In genomic region chr17:35083071-35083470, GRCh38 we compare ENCODE assay signal across 18 cellular contexts. TPM values are rescaled to one million over a fixed set of nuclear protein-coding genes. Genes with fewer than 3 reads are reported as not detected.
A peak's percentile ranks its signal among the peaks of the same experiment; 100 is the strongest.
DNase-seq lines count a peak whose midpoint lies in the region; ATAC-seq and TF ChIP-seq lines count a peak whose summit lies in the region.
"Had no signal": no experiment of that assay in that cellular context is flagged by ENCODE, and none has a peak within 500 bp of the region (broad histone marks: within the 10 kb centered on the region; RNA-seq: fewer than 3 reads in every experiment).

No MANE protein-coding gene starts in this region.

- H3K79me2 ChIP-seq in HCT116 (ENCODE audit: insufficient read depth, low read length) = peaks cover 84% of the 10 kb centered on the region

- no peaks in the 10 kb centered on the region for H3K27me3 Mint-ChIP-seq in CD4-positive, alpha-beta memory T cell
- no peaks in the 10 kb centered on the region for H3K27me3 Mint-ChIP-seq in activated T-helper 1 cell treated with anti-CD3 and anti-CD28 coated beads, Interleukin-12 subunit alpha, Interleukin-12 subunit beta, Interleukin-2, Interleukin-4 antibody, amounts not matched to agents 30 ng/mL and 10 ng/mL and 1 ng/mL, durations not matched to agents 14 hours and 24 hours and 36 hours (ENCODE audit: insufficient read depth)
- H3K27me3 Mint-ChIP-seq: activated CD4-positive, alpha-beta T cell treated with anti-CD3 and anti-CD28 coated beads, Interleukin-2, amount 10 ng/mL, durations not matched to agents 7 days and 5 days; activated naive CD4-positive, alpha-beta T cell treated with anti-CD3 and anti-CD28 coated beads, Interleukin-2, amount 10 ng/mL, durations not matched to agents 7 days and 5 days had no signal

- no peak overlapping the region for H2BK12ac ChIP-seq in mesenchymal stem cell (ENCODE audit: low read length in 2 of 2)

- peaks cover 53 to 83% (median 75%) of the 10 kb centered on the region in 4 donors for H3K4me1 Mint-ChIP-seq in CD4-positive, alpha-beta memory T cell
- peaks cover 85% of the 10 kb centered on the region for H3K4me1 Mint-ChIP-seq in activated T-helper 1 cell treated with anti-CD3 and anti-CD28 coated beads, Interleukin-12 subunit alpha, Interleukin-12 subunit beta, Interleukin-2, Interleukin-4 antibody, amounts not matched to agents 30 ng/mL and 10 ng/mL and 1 ng/mL, durations not matched to agents 14 hours and 24 hours and 36 hours (ENCODE audit: low read depth)

- DNase-seq in CD4-positive, alpha-beta memory T cell = no peak
- DNase-seq in HCT116 (ENCODE audit: low read depth, low spot score) (no peak), mesenchymal stem cell (no peak), activated gamma-delta T cell treated with Interleukin-2 at 50 U/mL for 16 hours (no peak)
- no peak for DNase-seq in activated T-helper 1 cell treated with anti-CD3 and anti-CD28 coated beads, Interleukin-12 subunit alpha, Interleukin-12 subunit beta, Interleukin-2, Interleukin-4 antibody, amounts not matched to agents 30 ng/mL and 10 ng/mL and 1 ng/mL, durations not matched to agents 14 hours and 24 hours and 36 hours (ENCODE audit: low spot score)
- DNase-seq: activated CD4-positive, alpha-beta T cell treated with anti-CD3 and anti-CD28 coated beads, Interleukin-2, amount 10 ng/mL, durations not matched to agents 7 days and 5 days; activated naive CD4-positive, alpha-beta T cell treated with anti-CD3 and anti-CD28 coated beads, Interleukin-2, amount 10 ng/mL, durations not matched to agents 7 days and 5 days; NCI-H524 treated with DMSO at 0.1 percent for 48 hours; posterior cingulate gyrus had no signal

- H3K9me3 ChIP-seq in CD4-positive, alpha-beta memory T cell (ENCODE audit: control insufficient read depth in 1 of 2, low read length in 2 of 2) = no peaks in the 10 kb centered on the region
- H3K9me3 ChIP-seq in HCT116 (ENCODE audit: control insufficient read depth in 1 of 2, insufficient read depth in 1 of 2, low read depth in 1 of 2, low read length in 2 of 2) = no peaks in the 10 kb centered on the region
- no peaks in the 10 kb centered on the region for H3K9me3 ChIP-seq in mesenchymal stem cell (ENCODE audit: control insufficient read depth, low read length)
- H3K9me3 ChIP-seq: BLaER1 had no signal

- intact Hi-C loops in CD4-positive, alpha-beta memory T cell (cut with micrococcal nuclease) = no loop called here
- intact Hi-C loops in HCT116 (cut with micrococcal nuclease) = no loop called here
- intact Hi-C loops in activated T-helper 1 cell treated with anti-CD3 and anti-CD28 coated beads, Interleukin-12 subunit alpha, Interleukin-12 subunit beta, Interleukin-2, Interleukin-4 antibody, amounts not matched to agents 30 ng/mL and 10 ng/mL and 1 ng/mL, durations not matched to agents 14 hours and 24 hours and 36 hours (cut with micrococcal nuclease) = no loop called here

- H3K27me3 ChIP-seq in CD4-positive, alpha-beta memory T cell (ENCODE audit: insufficient read depth, low read length) = no peaks in the 10 kb centered on the region
- H3K27me3 ChIP-seq in HCT116 (ENCODE audit: insufficient read depth, low read length) = no peaks in the 10 kb centered on the region
- H3K27me3 ChIP-seq in mesenchymal stem cell (ENCODE audit: control insufficient read depth in 1 of 2, insufficient read depth in 1 of 2, low read length in 2 of 2) = no peaks in the 10 kb centered on the region
- H3K27me3 ChIP-seq: BLaER1 had no signal

- H3K4me1 ChIP-seq in CD4-positive, alpha-beta memory T cell (ENCODE audit: insufficient read depth, low read length) = peaks cover 81% of the 10 kb centered on the region
- H3K4me1 ChIP-seq in HCT116 (ENCODE audit: control insufficient read depth in 1 of 2, insufficient read depth in 2 of 2, low read length in 2 of 2) = peaks cover 67 to 89% of the 10 kb centered on the region in 2 experiments
- H3K4me1 ChIP-seq in mesenchymal stem cell (ENCODE audit: control insufficient read depth, insufficient read depth, low read depth, low read length) = peaks cover 15% of the 10 kb centered on the region

- peak overlapping the region; percentile 61 to 98 (median 82) for H3K27ac Mint-ChIP-seq in CD4-positive, alpha-beta memory T cell
- H3K27ac Mint-ChIP-seq in activated T-helper 1 cell treated with anti-CD3 and anti-CD28 coated beads, Interleukin-12 subunit alpha, Interleukin-12 subunit beta, Interleukin-2, Interleukin-4 antibody, amounts not matched to agents 30 ng/mL and 10 ng/mL and 1 ng/mL, durations not matched to agents 14 hours and 24 hours and 36 hours = peak overlapping the region; percentile 67
- H3K27ac Mint-ChIP-seq: activated naive CD4-positive, alpha-beta T cell treated with anti-CD3 and anti-CD28 coated beads, Interleukin-2, amount 10 ng/mL, durations not matched to agents 7 days and 5 days; T-helper 2 cell treated with Interferon-gamma antibody and Interleukin-4, amounts not matched to agents 5 μg/mL and 100 μg/mL, for 36 hours had no signal

- H2AFZ ChIP-seq in HCT116 (ENCODE audit: low read depth, low read length, poor library complexity, severe bottlenecking) (no peak overlapping the region), mesenchymal stem cell (ENCODE audit: low read depth, low read length) (no peak overlapping the region)

- TF ChIP-seq POLR2A in HCT116 (IDR thresholded peaks at IDR 0.05; ENCODE audit: borderline replicate concordance, extremely low read depth, insufficient read depth, insufficient read length) = no peak

- ATAC-seq in HCT116 (no peak), HG02610 (IDR thresholded peaks at IDR 0.05; ENCODE audit: unreplicated experiment) (no peak), GM21528 (IDR thresholded peaks at IDR 0.05; ENCODE audit: low FRiP score, unreplicated experiment) (no peak)

- CTCF ChIA-PET in CD4-positive, alpha-beta memory T cell (lab: Charles Lee; ENCODE audit: partially characterized antibody) = interaction anchor here (0.8 to 1.5 kb wide), 7 partner anchors 10 to 102 kb away, joined by 3 to 12 read pairs (median 3); partner anchors contain the start of gene RFFL
- CTCF ChIA-PET in HCT116 (lab: Charles Lee) = no interaction called here

- no peak overlapping the region for H2AK5ac ChIP-seq in mesenchymal stem cell (ENCODE audit: low read length, severe bottlenecking)

- no peak overlapping the region for H3K4me3 ChIP-seq in CD4-positive, alpha-beta memory T cell (ENCODE audit: low read length in 2 of 2)
- H3K4me3 ChIP-seq in HCT116 (replicated peaks in 1 of 2; ENCODE audit: low read depth in 1 of 2, low read length in 2 of 2) = no peak overlapping the region
- H3K4me3 ChIP-seq in mesenchymal stem cell (ENCODE audit: insufficient read depth in 1 of 2, low read depth in 1 of 2, low read length in 2 of 2) = no peak overlapping the region
- H3K4me3 ChIP-seq: BLaER1 had no signal

- H3K4me3 Mint-ChIP-seq in CD4-positive, alpha-beta memory T cell = peak overlapping the region in 5 of 8 donors; percentile 2 to 75 (median 43)
- H3K4me3 Mint-ChIP-seq in activated T-helper 1 cell treated with anti-CD3 and anti-CD28 coated beads, Interleukin-12 subunit alpha, Interleukin-12 subunit beta, Interleukin-2, Interleukin-4 antibody, amounts not matched to agents 30 ng/mL and 10 ng/mL and 1 ng/mL, durations not matched to agents 14 hours and 24 hours and 36 hours = peak overlapping the region; percentile 32
- H3K4me3 Mint-ChIP-seq: activated CD4-positive, alpha-beta T cell treated with anti-CD3 and anti-CD28 coated beads, Interleukin-2, amount 10 ng/mL, durations not matched to agents 7 days and 5 days; activated naive CD4-positive, alpha-beta T cell treated with anti-CD3 and anti-CD28 coated beads, Interleukin-2, amount 10 ng/mL, durations not matched to agents 7 days and 5 days had no signal

- no peaks in the 10 kb centered on the region for H3K9me3 Mint-ChIP-seq in CD4-positive, alpha-beta memory T cell
- H3K9me3 Mint-ChIP-seq in activated T-helper 1 cell treated with anti-CD3 and anti-CD28 coated beads, Interleukin-12 subunit alpha, Interleukin-12 subunit beta, Interleukin-2, Interleukin-4 antibody, amounts not matched to agents 30 ng/mL and 10 ng/mL and 1 ng/mL, durations not matched to agents 14 hours and 24 hours and 36 hours = no peaks in the 10 kb centered on the region
- H3K9me3 Mint-ChIP-seq: activated CD4-positive, alpha-beta T cell treated with anti-CD3 and anti-CD28 coated beads, Interleukin-2, amount 10 ng/mL, durations not matched to agents 7 days and 5 days; activated naive CD4-positive, alpha-beta T cell treated with anti-CD3 and anti-CD28 coated beads, Interleukin-2, amount 10 ng/mL, durations not matched to agents 7 days and 5 days; T-helper 2 cell treated with Interferon-gamma antibody and Interleukin-4, amounts not matched to agents 5 μg/mL and 100 μg/mL, for 36 hours had no signal

- H3K36me3 ChIP-seq in CD4-positive, alpha-beta memory T cell (ENCODE audit: insufficient read depth, low read length) = no peaks in the 10 kb centered on the region
- H3K36me3 ChIP-seq in HCT116 (ENCODE audit: control insufficient read depth in 1 of 2, insufficient read depth in 2 of 2, low read length in 2 of 2) (no peaks in the 10 kb centered on the region), mesenchymal stem cell (ENCODE audit: control insufficient read depth in 1 of 2, insufficient read depth in 2 of 2, low read depth in 1 of 2, low read length in 2 of 2) (no peaks in the 10 kb centered on the region)
- H3K36me3 ChIP-seq: BLaER1 had no signal

- TF ChIP-seq RAD21 in HCT116 (IDR thresholded peaks at IDR 0.05; ENCODE audit: low read depth) = no peak

- H3K9me2 ChIP-seq in HCT116 (ENCODE audit: insufficient read depth) = no peaks in the 10 kb centered on the region; the same call in 1 of the 2 replicates

- H3K79me1 ChIP-seq in mesenchymal stem cell (replicated peaks; ENCODE audit: low read length, poor library complexity, severe bottlenecking) = no peaks in the 10 kb centered on the region

- no peak overlapping the region for H3K18ac ChIP-seq in mesenchymal stem cell (ENCODE audit: low read depth in 1 of 2, low read length in 2 of 2)

- no peaks in the 10 kb centered on the region for H4K20me1 ChIP-seq in HCT116 (ENCODE audit: insufficient read depth)
- H4K20me1 ChIP-seq: BLaER1 had no signal

- no peak overlapping the region for H2BK15ac ChIP-seq in mesenchymal stem cell (ENCODE audit: low read depth, poor library complexity, severe bottlenecking)

- no peak for TF ChIP-seq CTCF in HCT116 (IDR thresholded peaks at IDR 0.05 in 2 of 3, conservative IDR thresholded peaks at IDR 0.05 in 1 of 3; ENCODE audit: borderline replicate concordance in 1 of 3, insufficient read depth in 1 of 3, low read depth in 2 of 3, low read length in 2 of 3)

- no TSS peak for BruUV-seq in HCT116 (replicated peaks; lab: Mats Ljungman, UMichigan)

- no peak overlapping the region for H4K8ac ChIP-seq in mesenchymal stem cell (ENCODE audit: low read length)

- no peak overlapping the region for H2BK5ac ChIP-seq in mesenchymal stem cell (ENCODE audit: low read depth, low read length, poor library complexity, severe bottlenecking)

- H3K23ac ChIP-seq in mesenchymal stem cell (ENCODE audit: low read length in 2 of 2) = no peak overlapping the region

- H3K4me2 ChIP-seq in HCT116 (ENCODE audit: low read length) = peak overlapping the region; percentile 66
- H3K4me2 ChIP-seq in mesenchymal stem cell (ENCODE audit: low read length, poor library complexity, severe bottlenecking) = no peak overlapping the region
- H3K4me2 ChIP-seq: BLaER1 had no signal

- H3K36me3 Mint-ChIP-seq in CD4-positive, alpha-beta memory T cell = peaks cover 0 to 4% of the 10 kb centered on the region in 2 donors
- peaks cover 13% of the 10 kb centered on the region for H3K36me3 Mint-ChIP-seq in activated T-helper 1 cell treated with anti-CD3 and anti-CD28 coated beads, Interleukin-12 subunit alpha, Interleukin-12 subunit beta, Interleukin-2, Interleukin-4 antibody, amounts not matched to agents 30 ng/mL and 10 ng/mL and 1 ng/mL, durations not matched to agents 14 hours and 24 hours and 36 hours (ENCODE audit: low read depth)

- RAD21 ChIA-PET in HCT116 (lab: Charles Lee; ENCODE audit: low non-redundant PET in 1 of 2, low total read pairs in 2 of 2, uncharacterized antibody in 2 of 2, unreplicated experiment in 2 of 2) = no interaction called here

- 58% methylated on average over 1 of the region's 2 CpGs for WGBS in mesenchymal stem cell

- H3K4ac ChIP-seq in mesenchymal stem cell (ENCODE audit: low read depth in 1 of 2, low read length in 2 of 2) = no peak overlapping the region

- H3K14ac ChIP-seq in mesenchymal stem cell (ENCODE audit: low read length in 2 of 2) = no peak overlapping the region

- no peak overlapping the region for H2BK120ac ChIP-seq in mesenchymal stem cell (ENCODE audit: low read depth, low read length)

- no peak overlapping the region for H4K91ac ChIP-seq in mesenchymal stem cell (ENCODE audit: low read length)

- POLR2A ChIA-PET in CD4-positive, alpha-beta memory T cell (lab: Charles Lee; ENCODE audit: partially characterized antibody) = interaction anchor here (0.7 to 1.7 kb wide), 7 partner anchors 10 to 122 kb away, joined by 3 to 15 read pairs (median 4); partner anchors contain the start of genes CCT6B, RFFL and ZNF830
- POLR2A ChIA-PET in HCT116 (lab: Charles Lee) = interaction anchor here (1.9 to 3.9 kb wide), 2 partner anchors 12 to 19 kb away, joined by 7 to 17 read pairs; partner anchors contain the start of gene RFFL

- peak overlapping the region; percentile 52 for H3K27ac ChIP-seq in CD4-positive, alpha-beta memory T cell (ENCODE audit: low read depth, low read length)
- peak overlapping the region; percentile 89 for H3K27ac ChIP-seq in HCT116 (ENCODE audit: low read depth, low read length)
- H3K27ac ChIP-seq in mesenchymal stem cell (ENCODE audit: low read length, poor library complexity, severe bottlenecking) = peak overlapping the region; percentile 57
- H3K27ac ChIP-seq: BLaER1 had no signal

- peak overlapping the region; percentile 40 for H3K9ac ChIP-seq in HCT116 (ENCODE audit: low read length)
- no peak overlapping the region for H3K9ac ChIP-seq in mesenchymal stem cell (ENCODE audit: low read length)
- H3K9ac ChIP-seq: BLaER1 had no signal

RNA-seq across cellular contexts. Expression of gene RFFL, which starts 19.6 kb away (rescaled TPM):
- total RNA-seq in CD4-positive, alpha-beta memory T cell = 10 to 100 TPM; 72.1 to 82.3 TPM
- 10 to 100 TPM; 48.3 to 51.0 TPM for polyA plus RNA-seq in CD4-positive, alpha-beta memory T cell
- total RNA-seq in HCT116 (2021; ENCODE audit: unreplicated experiment) = 40.3 TPM
- 24.8 and 30.1 TPM in 2 replicates for polyA plus RNA-seq in HCT116 (2012)
- 28.1 and 28.2 TPM in 2 replicates for total RNA-seq in activated T-helper 1 cell treated with anti-CD3 and anti-CD28 coated beads, Interleukin-12 subunit alpha, Interleukin-12 subunit beta, Interleukin-2, Interleukin-4 antibody, amounts not matched to agents 30 ng/mL and 10 ng/mL and 1 ng/mL, durations not matched to agents 14 hours and 24 hours and 36 hours
- 11.5 TPM for polyA plus RNA-seq in mesenchymal stem cell (2013, experiment 1 of 2)
- 12.7 TPM for polyA plus RNA-seq in mesenchymal stem cell (2013, experiment 2 of 2)

RNA-seq across cellular contexts. Expression of gene RAD51D, which starts 36.6 kb away (rescaled TPM):
- 10 to 100 TPM; 21.5 to 29.2 TPM for total RNA-seq in CD4-positive, alpha-beta memory T cell
- polyA plus RNA-seq in CD4-positive, alpha-beta memory T cell = 10 to 100 TPM in 1 of 2 donors, 1 to 10 TPM in 1; 6.1 to 12.0 TPM
- 12.9 TPM for total RNA-seq in HCT116 (2021; ENCODE audit: unreplicated experiment)
- 7.7 and 8.3 TPM in 2 replicates for polyA plus RNA-seq in HCT116 (2012)
- total RNA-seq in activated T-helper 1 cell treated with anti-CD3 and anti-CD28 coated beads, Interleukin-12 subunit alpha, Interleukin-12 subunit beta, Interleukin-2, Interleukin-4 antibody, amounts not matched to agents 30 ng/mL and 10 ng/mL and 1 ng/mL, durations not matched to agents 14 hours and 24 hours and 36 hours = 29.8 and 34.9 TPM in 2 replicates
- 6.5 TPM for polyA plus RNA-seq in mesenchymal stem cell (2013, experiment 1 of 2)
- polyA plus RNA-seq in mesenchymal stem cell (2013, experiment 2 of 2) = 6.3 TPM

RNA-seq across cellular contexts. Expression of gene FNDC8, which starts 38.3 kb away (rescaled TPM):
- not detected for total RNA-seq in CD4-positive, alpha-beta memory T cell
- polyA plus RNA-seq in CD4-positive, alpha-beta memory T cell = not detected
- total RNA-seq in HCT116 (2021; ENCODE audit: unreplicated experiment) = not detected
- 0.05 and 0.08 TPM in 2 replicates for polyA plus RNA-seq in HCT116 (2012)
- not detected in 2 replicates for total RNA-seq in activated T-helper 1 cell treated with anti-CD3 and anti-CD28 coated beads, Interleukin-12 subunit alpha, Interleukin-12 subunit beta, Interleukin-2, Interleukin-4 antibody, amounts not matched to agents 30 ng/mL and 10 ng/mL and 1 ng/mL, durations not matched to agents 14 hours and 24 hours and 36 hours
- polyA plus RNA-seq in mesenchymal stem cell (2013, experiment 1 of 2) = not detected
- not detected for polyA plus RNA-seq in mesenchymal stem cell (2013, experiment 2 of 2)
- total RNA-seq: activated CD4-positive, alpha-beta T cell treated with anti-CD3 and anti-CD28 coated beads, Interleukin-2, amount 10 ng/mL, durations not matched to agents 7 days and 5 days; Daoy; endothelial cell of umbilical vein; kidney epithelial cell; mucosa of gallbladder; RPMI7951 had no signal
- polyA plus RNA-seq: endothelial cell of umbilical vein had no signal

RNA-seq across cellular contexts. Expression of gene NLE1, which starts 59.0 kb away (rescaled TPM):
- 10 to 100 TPM; 20.1 to 20.5 TPM for total RNA-seq in CD4-positive, alpha-beta memory T cell
- polyA plus RNA-seq in CD4-positive, alpha-beta memory T cell = 1 to 10 TPM; 4.4 to 4.8 TPM
- total RNA-seq in HCT116 (2021; ENCODE audit: unreplicated experiment) = 55.5 TPM
- polyA plus RNA-seq in HCT116 (2012) = 30.0 and 31.6 TPM in 2 replicates
- 51.1 and 54.4 TPM in 2 replicates for total RNA-seq in activated T-helper 1 cell treated with anti-CD3 and anti-CD28 coated beads, Interleukin-12 subunit alpha, Interleukin-12 subunit beta, Interleukin-2, Interleukin-4 antibody, amounts not matched to agents 30 ng/mL and 10 ng/mL and 1 ng/mL, durations not matched to agents 14 hours and 24 hours and 36 hours
- 7.2 TPM for polyA plus RNA-seq in mesenchymal stem cell (2013, experiment 1 of 2)
- polyA plus RNA-seq in mesenchymal stem cell (2013, experiment 2 of 2) = 7.4 TPM
